ENCODE assay signal across 1 cellular context in genomic region chr17:82593590-82594087, GRCh38.
TF ChIP-seq lines count a peak whose summit lies in the region.

No MANE protein-coding gene starts in this region.

TF ChIP-seq in HepG2, 621 proteins besides CTCF, POLR2A, EP300 and RAD21 (continued from another document):
- TF ChIP-seq NFAT5 (CRISPR knock-in tag; IDR thresholded peaks at IDR 0.05), result no peak
- TF ChIP-seq NR1H2 (CRISPR knock-in tag; IDR thresholded peaks at IDR 0.05; ENCODE audit: borderline replicate concordance, low read depth), result no peak
- TF ChIP-seq ATF1 (CRISPR knock-in tag; IDR thresholded peaks at IDR 0.05), result no peak
- TF ChIP-seq ZBED4 (CRISPR knock-in tag; IDR thresholded peaks at IDR 0.05; ENCODE audit: borderline replicate concordance), result no peak
- no peak for TF ChIP-seq MIER3 (CRISPR knock-in tag; IDR thresholded peaks at IDR 0.05; ENCODE audit: borderline replicate concordance)
- no peak for TF ChIP-seq TEF (CRISPR knock-in tag; IDR thresholded peaks at IDR 0.05)
- no peak for TF ChIP-seq ONECUT2 (CRISPR knock-in tag; IDR thresholded peaks at IDR 0.05)
- no peak for TF ChIP-seq ZNF44 (CRISPR knock-in tag; IDR thresholded peaks at IDR 0.05)
- TF ChIP-seq ZBTB33 (CRISPR knock-in tag; IDR thresholded peaks at IDR 0.05), result peak; percentile 82
- TF ChIP-seq MLX (CRISPR knock-in tag; IDR thresholded peaks at IDR 0.05), result no peak
- TF ChIP-seq ZNF556 (CRISPR knock-in tag; IDR thresholded peaks at IDR 0.05; ENCODE audit: borderline replicate concordance), result 0 out of 2 replicates have a peak, but pooled peaks have one; percentile 45
- TF ChIP-seq IKZF4 (CRISPR knock-in tag; IDR thresholded peaks at IDR 0.05; ENCODE audit: borderline replicate concordance, low read depth, not compliant biosample characterization), result no peak
- no peak for TF ChIP-seq ZNF234 (CRISPR knock-in tag; conservative IDR thresholded peaks at IDR 0.05)
- no peak for TF ChIP-seq ZNF879 (CRISPR knock-in tag; IDR thresholded peaks at IDR 0.05)
- no peak for TF ChIP-seq NCOA2 (CRISPR knock-in tag; IDR thresholded peaks at IDR 0.05)
- TF ChIP-seq CBX5 (CRISPR knock-in tag; IDR thresholded peaks at IDR 0.05; ENCODE audit: borderline replicate concordance), result no peak
- TF ChIP-seq ZSCAN22 (CRISPR knock-in tag; IDR thresholded peaks at IDR 0.05), result no peak
- TF ChIP-seq GLMP (CRISPR knock-in tag; IDR thresholded peaks at IDR 0.05; ENCODE audit: borderline replicate concordance), result no peak
- no peak for TF ChIP-seq ZNF678 (CRISPR knock-in tag; IDR thresholded peaks at IDR 0.05)
- TF ChIP-seq NFATC3 (CRISPR knock-in tag; IDR thresholded peaks at IDR 0.05), result no peak
- TF ChIP-seq JDP2 (CRISPR knock-in tag; IDR thresholded peaks at IDR 0.05; ENCODE audit: borderline replicate concordance), result no peak
- TF ChIP-seq NFIB (CRISPR knock-in tag; IDR thresholded peaks at IDR 0.05; ENCODE audit: borderline replicate concordance), result no peak
- TF ChIP-seq ZNF564 (CRISPR knock-in tag; IDR thresholded peaks at IDR 0.05), result no peak
- no peak for TF ChIP-seq DRAP1 (CRISPR knock-in tag; IDR thresholded peaks at IDR 0.05)
- TF ChIP-seq SKIL (CRISPR knock-in tag; IDR thresholded peaks at IDR 0.05; ENCODE audit: borderline replicate concordance), result no peak
- no peak; the same call in 1 of the 2 replicates for TF ChIP-seq MTERF4 (CRISPR knock-in tag; IDR thresholded peaks at IDR 0.05)
- no peak for TF ChIP-seq ZNF354B (CRISPR knock-in tag; IDR thresholded peaks at IDR 0.05)
- TF ChIP-seq RARG (CRISPR knock-in tag; IDR thresholded peaks at IDR 0.05; ENCODE audit: low read depth), result no peak
- TF ChIP-seq ZBTB42 (CRISPR knock-in tag; IDR thresholded peaks at IDR 0.05), result no peak
- no peak for TF ChIP-seq THAP9 (CRISPR knock-in tag; IDR thresholded peaks at IDR 0.05; ENCODE audit: borderline replicate concordance)
- TF ChIP-seq DBP (CRISPR knock-in tag; IDR thresholded peaks at IDR 0.05; ENCODE audit: not compliant biosample characterization), result no peak
